In the genomic region with DNA sequence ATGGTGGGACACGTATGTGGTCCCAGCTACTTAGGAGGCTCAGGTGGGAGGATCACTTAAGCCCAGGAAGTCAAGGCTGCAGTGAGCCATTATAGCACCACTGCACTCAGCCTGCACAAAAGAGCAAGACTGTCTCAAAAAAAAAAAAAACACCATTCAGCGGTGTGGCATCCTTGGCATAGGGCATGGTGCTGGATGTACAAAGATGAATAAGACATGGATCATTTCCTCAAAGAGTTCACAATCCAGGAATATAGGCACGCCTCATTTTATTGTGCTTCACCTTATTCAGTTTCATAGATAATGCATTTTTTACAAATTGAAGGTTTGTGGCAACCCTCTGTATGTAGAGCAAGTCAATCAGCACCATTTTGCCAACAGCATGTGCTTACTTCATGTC, we compare ENCODE assay signal across 17 cellular contexts. TPM values are rescaled to one million over a fixed set of nuclear protein-coding genes. Genes with fewer than 3 reads are reported as not detected.
DNase-seq lines count a peak whose midpoint lies in the region; ATAC-seq, FAIRE-seq and TF ChIP-seq lines count a peak whose summit lies in the region.
"Had no signal": no experiment of that assay in that cellular context is flagged by ENCODE, and none has a peak within 500 bp of the region (broad histone marks: within the 10 kb centered on the region; RNA-seq: fewer than 3 reads in every experiment).

No MANE protein-coding gene starts in this region.

- DNase-seq in RWPE2 (ENCODE audit: low spot score) (no peak), bronchial epithelial cell (ENCODE audit: low read depth) (peak; percentile 33), epithelial cell of prostate (ENCODE audit: low read depth, low spot score) (no peak), DMS 273 treated with DMSO at 0.1 percent for 48 hours (lab: John Stamatoyannopoulos, UW) (no peak), NCI-H128 (lab: John Stamatoyannopoulos, UW; ENCODE audit: unreplicated experiment) (no peak)
- DNase-seq: C1 segment of cervical spinal cord; Calu3; CD4-positive, alpha-beta memory T cell; COR-L47; DMS153; DND-41; H9 had no signal

- FAIRE-seq in bronchial epithelial cell (lab: Jason Lieb, UNC): no peak
- FAIRE-seq: G401.6, GM18507 had no signal

- H3K36me3 ChIP-seq in RWPE2 (ENCODE audit: low read depth): peaks cover 63% of the 10 kb centered on the region
- peaks cover 6% of the 10 kb centered on the region for H3K36me3 ChIP-seq in bronchial epithelial cell (ENCODE audit: control insufficient read depth, insufficient read depth, low read length)

- no peak for TF ChIP-seq CTCF in RWPE2 (IDR thresholded peaks at IDR 0.05; ENCODE audit: poor library complexity, severe bottlenecking)
- no peak for TF ChIP-seq CTCF in bronchial epithelial cell (IDR thresholded peaks at IDR 0.05; ENCODE audit: insufficient read depth, low read length, severe bottlenecking)

- H3K9me3 ChIP-seq in RWPE2 (ENCODE audit: severe bottlenecking): no peaks in the 10 kb centered on the region

- no peaks in the 10 kb centered on the region for H3K27me3 ChIP-seq in RWPE2 (ENCODE audit: insufficient read depth, poor library complexity, severe bottlenecking)
- no peaks in the 10 kb centered on the region for H3K27me3 ChIP-seq in bronchial epithelial cell (ENCODE audit: control insufficient read depth, insufficient read depth, low read length)

- no peaks in the 10 kb centered on the region for H3K4me1 ChIP-seq in RWPE2 (ENCODE audit: insufficient read depth, poor library complexity, severe bottlenecking)

- H3K4me3 ChIP-seq in RWPE2 (ENCODE audit: severe bottlenecking) (no peak overlapping the region), bronchial epithelial cell (ENCODE audit: low read depth, low read length) (no peak overlapping the region)
- H3K4me3 ChIP-seq: GM23338 had no signal

- ATAC-seq in RWPE2 (ENCODE audit: low read depth): 0 out of 3 replicates have a peak, but pooled peaks have one; percentile 36
- ATAC-seq in HG02885 (IDR thresholded peaks at IDR 0.05; ENCODE audit: poor library complexity, unreplicated experiment): no peak
- ATAC-seq: GM23338, HCT116 had no signal

- no peak overlapping the region for H3K27ac ChIP-seq in RWPE2 (ENCODE audit: poor library complexity, severe bottlenecking)
- peak overlapping the region; percentile 56 for H3K27ac ChIP-seq in epithelial cell of prostate

RNA-seq across cellular contexts. Expression of a gene that starts 6.4 kb away (rescaled TPM):
- total RNA-seq in bronchial epithelial cell: 38.4 and 42.9 TPM in 2 replicates

RNA-seq across cellular contexts. Expression of a gene that starts 6.5 kb away (rescaled TPM):
- total RNA-seq in bronchial epithelial cell: 4.7 and 7.6 TPM in 2 replicates

RNA-seq across cellular contexts. Expression of a gene that starts 36.7 kb away (rescaled TPM):
- total RNA-seq in bronchial epithelial cell: 8.2 and 9.7 TPM in 2 replicates

RNA-seq across cellular contexts. Expression of a gene that starts 51.3 kb away (rescaled TPM):
- 3.2 and 4.0 TPM in 2 replicates for total RNA-seq in bronchial epithelial cell
